4 cellular contexts compared by ENCODE assay signal in genomic region chr3:169196789-169197188, GRCh38.
A peak's percentile ranks its signal among the peaks of the same experiment; 100 is the strongest.
TF ChIP-seq lines count a peak whose summit lies in the region.

No MANE protein-coding gene starts in this region.

TF ChIP-seq in GM12891, 5 proteins besides CTCF, POLR2A, EP300 and RAD21:
- no peak for TF ChIP-seq POLR2AphosphoS5 (IDR thresholded peaks at IDR 0.05; ENCODE audit: low read depth, low read length)
- TF ChIP-seq PAX5 (IDR thresholded peaks at IDR 0.05; ENCODE audit: insufficient read depth, low read length, severe bottlenecking) = no peak
- TF ChIP-seq TAF1 (IDR thresholded peaks at IDR 0.05; ENCODE audit: low read depth, low read length) = no peak
- TF ChIP-seq SPI1 (IDR thresholded peaks at IDR 0.05; ENCODE audit: low read depth, low read length) = no peak
- no peak for TF ChIP-seq POU2F2 (IDR thresholded peaks at IDR 0.05; ENCODE audit: low read depth, low read length)

TF ChIP-seq in HEK293, 187 proteins besides CTCF, POLR2A, EP300 and RAD21:
- TF ChIP-seq ZNF146 (tag by site-specific recombination; IDR thresholded peaks at IDR 0.05) = peak; percentile 99
- TF ChIP-seq ZNF280D (tag by site-specific recombination; IDR thresholded peaks at IDR 0.05) = 0 out of 2 replicates have a peak, but pooled peaks have one; percentile 43
- TF ChIP-seq ZNF580 (tag by site-specific recombination; IDR thresholded peaks at IDR 0.05) = peak; percentile 51; the same call in 1 of the 2 replicates
- TF ChIP-seq ZNF747 (tag by site-specific recombination; IDR thresholded peaks at IDR 0.05) = no peak
TF ChIP-seq in HEK293: peak in this region for 3.

TF ChIP-seq in K562, 482 proteins besides CTCF, POLR2A, EP300 and RAD21:
- TF ChIP-seq RBM25 (IDR thresholded peaks at IDR 0.05; ENCODE audit: low read depth, low read length, severe bottlenecking) (peak; percentile 61), ZNF146 (CRISPR knock-in tag; IDR thresholded peaks at IDR 0.05; ENCODE audit: unreplicated experiment) (peak; percentile 92), UBTF (IDR thresholded peaks at IDR 0.05; ENCODE audit: borderline replicate concordance in 1 of 2, low read depth in 2 of 2, low read length in 2 of 2) (no peak), MTF1 (CRISPR knock-in tag; IDR thresholded peaks at IDR 0.05; ENCODE audit: borderline replicate concordance) (no peak)
TF ChIP-seq in K562: peak in this region for 2.

TF ChIP-seq in H1, 55 proteins besides CTCF, POLR2A, EP300 and RAD21:
- TF ChIP-seq KDM1A (IDR thresholded peaks at IDR 0.05; ENCODE audit: borderline replicate concordance, low read length) (0 out of 2 replicates have a peak, but pooled peaks have one; percentile 44), EZH2 (IDR thresholded peaks at IDR 0.05; ENCODE audit: low read depth, low read length, severe bottlenecking) (no peak)
